Comparison of ENCODE assay signal across 9 cellular contexts in the genomic region with DNA sequence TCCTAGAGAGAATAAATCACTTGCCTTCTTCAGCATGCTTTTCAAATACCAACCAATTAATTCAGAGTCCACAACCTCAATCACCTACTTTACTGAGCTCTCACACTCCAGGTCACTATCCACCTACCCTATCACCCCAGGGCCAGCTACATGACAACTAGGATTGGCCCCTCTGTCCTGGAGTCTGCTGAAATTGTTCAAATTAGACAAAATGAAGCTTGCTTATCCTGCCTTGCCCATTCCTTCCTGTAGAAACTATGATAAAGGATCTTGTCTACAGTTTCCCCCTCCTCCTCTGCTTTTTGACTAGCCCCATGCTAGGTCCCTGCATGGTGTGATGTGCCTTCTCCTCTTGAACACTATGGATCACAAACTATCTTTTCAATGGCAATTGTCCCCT.
"Had no signal": no experiment of that assay in that cellular context is flagged by ENCODE, and none has a peak within 500 bp of the region (broad histone marks: within the 10 kb centered on the region; RNA-seq: fewer than 3 reads in every experiment).

No MANE protein-coding gene starts in this region.

- H3K9me3 Mint-ChIP-seq: HFFc6, IgD-negative memory B cell had no signal

- ATAC-seq: HCT116, HepG2 had no signal

- H3K4me3 ChIP-seq: GM23248, HAP-1 had no signal

- H3K36me3 Mint-ChIP-seq: IgD-negative memory B cell had no signal

- DNase-seq: GM23248, GOT3, H7, HFFc6 had no signal

- H3K36me3 ChIP-seq: HAP-1 had no signal

- H3K27ac Mint-ChIP-seq: HFFc6 had no signal

- H3K4me1 ChIP-seq: HAP-1 had no signal

- H3K4me1 Mint-ChIP-seq: IgD-negative memory B cell had no signal

- H3K9ac ChIP-seq: GM23248 had no signal

- H3K27ac ChIP-seq: GM23248, HL-60 had no signal

- H3K4me3 Mint-ChIP-seq: HFFc6, IgD-negative memory B cell had no signal

- H3K9me3 ChIP-seq: HAP-1 had no signal

- FAIRE-seq: HepG2 had no signal

- H2AFZ ChIP-seq: GM23248 had no signal
